In the genomic region with DNA sequence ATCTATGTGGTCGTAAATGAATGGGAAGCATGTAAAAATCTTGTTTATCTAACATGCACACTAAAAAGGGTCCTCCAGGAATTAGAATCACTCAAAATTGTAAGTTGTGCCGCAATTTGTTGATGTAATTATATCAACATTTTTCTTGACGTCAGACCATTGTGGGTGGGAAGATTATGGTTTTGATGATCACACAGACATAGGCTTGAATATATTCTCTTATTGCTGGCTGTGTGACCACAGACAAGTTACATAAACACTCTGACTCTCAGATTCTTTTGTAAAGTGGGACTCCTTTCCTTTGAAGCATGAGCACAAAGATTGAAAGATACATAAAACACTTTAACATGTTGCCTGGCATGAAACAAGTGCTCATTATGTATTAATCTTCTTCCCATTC, we compare ENCODE assay signal across 13 cellular contexts. TPM values are rescaled to one million over a fixed set of nuclear protein-coding genes. Genes with fewer than 3 reads are reported as not detected.
DNase-seq lines count a peak whose midpoint lies in the region; ATAC-seq and TF ChIP-seq lines count a peak whose summit lies in the region.
"Had no signal": no experiment of that assay in that cellular context is flagged by ENCODE, and none has a peak within 500 bp of the region (broad histone marks: within the 10 kb centered on the region; RNA-seq: fewer than 3 reads in every experiment).

No MANE protein-coding gene starts in this region.

- H3K27ac ChIP-seq in HUES6 (ENCODE audit: low read depth, low read length) = peak overlapping the region; percentile 76
- no peak overlapping the region for H3K27ac ChIP-seq in effector memory CD4-positive, alpha-beta T cell (ENCODE audit: insufficient read depth, low read length, poor library complexity, severe bottlenecking)
- H3K27ac ChIP-seq: C4-2B had no signal

- H3K27me3 ChIP-seq in HUES6 (ENCODE audit: control insufficient read depth, insufficient read depth, low read length) = no peaks in the 10 kb centered on the region; the same call in 1 of the 2 replicates
- no peaks in the 10 kb centered on the region for H3K27me3 ChIP-seq in effector memory CD4-positive, alpha-beta T cell (replicated peaks; ENCODE audit: control insufficient read depth, insufficient read depth, low read length, poor library complexity, severe bottlenecking)

- in situ Hi-C loops in astrocyte of the cerebellum (cut with HindIII; ENCODE audit: low sequenced_read_pairs) = no loop called here

- H3K9me3 ChIP-seq in HUES6 (ENCODE audit: control insufficient read depth, insufficient read depth, low read depth, low read length) = no peaks in the 10 kb centered on the region
- no peaks in the 10 kb centered on the region for H3K9me3 ChIP-seq in effector memory CD4-positive, alpha-beta T cell (ENCODE audit: control insufficient read depth, low read length)
- H3K9me3 ChIP-seq in mucosa of descending colon = no peaks in the 10 kb centered on the region
- H3K9me3 ChIP-seq: Caco-2 had no signal

- no peak for ATAC-seq in mucosa of descending colon

- no peak overlapping the region for H3K9ac ChIP-seq in HUES6 (ENCODE audit: low read length)

- H3K4me1 Mint-ChIP-seq in nephron (peaks cover 35% of the 10 kb centered on the region), glutamatergic neuron (ENCODE audit: low read depth, unreplicated experiment) (no peaks in the 10 kb centered on the region)
- H3K4me1 Mint-ChIP-seq: IgD-negative memory B cell had no signal

- H3K9me3 Mint-ChIP-seq in nephron = peaks cover 19% of the 10 kb centered on the region
- H3K9me3 Mint-ChIP-seq in glutamatergic neuron (ENCODE audit: unreplicated experiment) = no peaks in the 10 kb centered on the region

- H3K4me3 Mint-ChIP-seq in nephron (no peak overlapping the region), glutamatergic neuron (ENCODE audit: unreplicated experiment) (no peak overlapping the region)
- H3K4me3 Mint-ChIP-seq: CD4-positive, alpha-beta T cell; H9; IgD-negative memory B cell had no signal

- H3K36me3 Mint-ChIP-seq in nephron (ENCODE audit: low read depth) (peaks cover 27% of the 10 kb centered on the region), glutamatergic neuron (ENCODE audit: unreplicated experiment) (no peaks in the 10 kb centered on the region)
- H3K36me3 Mint-ChIP-seq: IgD-negative memory B cell had no signal

- no peak overlapping the region for H3K4me3 ChIP-seq in HUES6 (ENCODE audit: low read depth, low read length)
- H3K4me3 ChIP-seq in astrocyte of the cerebellum (ENCODE audit: low read depth, low read length) = no peak overlapping the region
- no peak overlapping the region for H3K4me3 ChIP-seq in choroid plexus epithelial cell (ENCODE audit: low read depth, low read length)
- H3K4me3 ChIP-seq in effector memory CD4-positive, alpha-beta T cell (ENCODE audit: insufficient read depth, low read depth, low read length, poor library complexity, severe bottlenecking) = no peak overlapping the region
- H3K4me3 ChIP-seq in mucosa of descending colon = no peak overlapping the region

- TF ChIP-seq CTCF in astrocyte of the cerebellum (IDR thresholded peaks at IDR 0.05; ENCODE audit: low read depth, low read length, missing control alignments) (no peak), choroid plexus epithelial cell (conservative IDR thresholded peaks at IDR 0.05; ENCODE audit: low read depth, low read length) (no peak), nephron (IDR thresholded peaks at IDR 0.05; ENCODE audit: unreplicated experiment in 3 of 3) (no peak), glutamatergic neuron (IDR thresholded peaks at IDR 0.05; ENCODE audit: partially characterized antibody, unreplicated experiment) (no peak), mucosa of descending colon (IDR thresholded peaks at IDR 0.05) (no peak)

- H3K36me3 ChIP-seq in HUES6 (ENCODE audit: control insufficient read depth, insufficient read depth, low read length) (no peaks in the 10 kb centered on the region), mucosa of descending colon (ENCODE audit: low read depth) (no peaks in the 10 kb centered on the region)
- H3K36me3 ChIP-seq in effector memory CD4-positive, alpha-beta T cell (ENCODE audit: control insufficient read depth, insufficient read depth, low read length) = no peaks in the 10 kb centered on the region

- intact Hi-C loops in mucosa of descending colon (cut with DNase I, micrococcal nuclease) = no loop called here

- H3K4me1 ChIP-seq in HUES6 (ENCODE audit: control insufficient read depth, insufficient read depth, low read length) (peaks cover 41% of the 10 kb centered on the region), mucosa of descending colon (ENCODE audit: low read depth) (no peaks in the 10 kb centered on the region)
- H3K4me1 ChIP-seq in effector memory CD4-positive, alpha-beta T cell (ENCODE audit: control insufficient read depth, insufficient read depth, low read length, poor library complexity, severe bottlenecking) = no peaks in the 10 kb centered on the region
- H3K4me1 ChIP-seq: Caco-2 had no signal

- H3K27me3 Mint-ChIP-seq in nephron (ENCODE audit: low read depth) (no peaks in the 10 kb centered on the region), glutamatergic neuron (ENCODE audit: unreplicated experiment) (no peaks in the 10 kb centered on the region)
- H3K27me3 Mint-ChIP-seq: CD4-positive, alpha-beta T cell; IgD-negative memory B cell had no signal

- peak overlapping the region; percentile 26 to 90 (median 78) for H3K27ac Mint-ChIP-seq in nephron
- no peak overlapping the region for H3K27ac Mint-ChIP-seq in glutamatergic neuron (ENCODE audit: unreplicated experiment)
- H3K27ac Mint-ChIP-seq: CD4-positive, alpha-beta T cell; IgD-negative memory B cell had no signal

- DNase-seq in astrocyte of the cerebellum (ENCODE audit: low read depth) (peak; percentile 18), choroid plexus epithelial cell (ENCODE audit: low read depth) (peak; percentile 31), glutamatergic neuron (no peak), mucosa of descending colon (no peak)
- DNase-seq in activated CD4-positive, alpha-beta T cell treated with anti-CD3 and anti-CD28 coated beads, Interleukin-2, amount 50 U/mL, for 48 hours = no peak
- DNase-seq in effector memory CD4-positive, alpha-beta T cell = no peak
- DNase-seq: Caco-2; CD4-positive, alpha-beta T cell; H9 had no signal

RNA-seq across cellular contexts. Expression of gene IL1RAPL1, which starts 51.5 kb away (rescaled TPM):
- 0.66 TPM for total RNA-seq in glutamatergic neuron (ENCODE audit: unreplicated experiment)
- total RNA-seq in mucosa of descending colon = under 1 TPM in 2 of 3 donors, not detected in 1; 0.34 to 0.79 TPM
- total RNA-seq: Caco-2; CD4-positive, alpha-beta T cell had no signal

Comparison
In these comparisons a context has a peak if more than half of its experiments do, and no peak if none do; other contexts are left out.
1. DNase-seq: peak in astrocyte of the cerebellum (single experiment) and choroid plexus epithelial cell (single experiment); none in glutamatergic neuron (single experiment), activated CD4-positive, alpha-beta T cell treated with anti-CD3 and anti-CD28 coated beads, Interleukin-2, amount 50 U/mL, for 48 hours (0 of 2), effector memory CD4-positive, alpha-beta T cell (0 of 3) and mucosa of descending colon (0 of 3).